In the genomic region with DNA sequence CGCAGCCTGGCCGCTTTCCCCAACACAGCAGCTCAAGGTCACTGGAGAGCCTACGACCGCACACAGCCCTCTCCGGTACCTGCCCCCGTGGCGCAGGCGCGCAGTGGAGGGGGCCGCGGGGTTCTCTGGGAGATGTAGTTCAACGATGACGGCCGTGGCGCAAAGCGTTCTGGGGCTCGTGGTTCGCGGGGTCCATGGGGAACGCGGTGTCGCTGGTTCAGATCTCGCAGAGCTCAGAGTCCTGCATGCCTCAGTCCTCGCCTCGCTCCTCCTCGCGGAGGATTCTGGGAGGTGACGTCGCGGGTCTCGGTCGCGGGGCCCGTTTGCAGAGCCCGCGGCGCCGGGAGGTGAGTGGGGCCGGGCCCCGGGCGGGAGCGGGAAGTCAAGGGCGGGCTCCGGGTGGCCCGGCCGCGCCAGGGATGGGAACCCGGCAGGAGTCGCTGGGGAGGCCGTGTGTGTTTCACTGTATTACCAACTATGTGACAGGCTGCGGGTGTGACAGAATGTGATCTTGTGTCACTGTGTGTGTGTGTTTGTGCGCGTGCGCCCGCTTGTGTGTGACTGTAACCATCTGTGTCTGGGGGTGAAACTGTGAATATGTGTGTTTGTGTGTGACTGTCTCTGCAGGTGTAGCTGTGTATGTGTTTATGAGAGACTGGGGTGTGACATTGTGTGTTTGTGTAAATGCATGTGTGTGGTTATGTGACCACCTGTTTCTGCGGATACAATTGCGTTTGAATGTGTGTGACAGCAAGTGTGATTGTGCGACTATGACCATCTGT, we compare ENCODE assay signal across 1 cellular context.
A peak's percentile ranks its signal among the peaks of the same experiment; 100 is the strongest.
TF ChIP-seq lines count a peak whose summit lies in the region.

A gene (plus strand): TSS at position 220 of the 782 bp plus-strand sequence. CDS start 3,100 bp downstream, outside the sequence.

TF ChIP-seq in HEK293, 187 proteins besides CTCF, POLR2A, EP300 and RAD21 (continued from another document and continues in another):
- TF ChIP-seq ZNF792 (tag by site-specific recombination; IDR thresholded peaks at IDR 0.05) (peak; percentile 94; the same call in 1 of the 2 replicates), ZEB2 (tag by site-specific recombination; IDR thresholded peaks at IDR 0.05) (peak; percentile 88), HOXA7 (CRISPR knock-in tag; IDR thresholded peaks at IDR 0.05; ENCODE audit: borderline replicate concordance) (no peak), ZNF521 (tag by site-specific recombination; IDR thresholded peaks at IDR 0.05) (no peak), ZNF169 (tag by site-specific recombination; IDR thresholded peaks at IDR 0.05) (peak; percentile 87; the same call in 1 of the 2 replicates), SETDB1 (IDR thresholded peaks at IDR 0.05; ENCODE audit: insufficient read length, low read length) (no peak), ZNF768 (tag by site-specific recombination; IDR thresholded peaks at IDR 0.05) (no peak), HOXC10 (CRISPR knock-in tag; IDR thresholded peaks at IDR 0.05) (no peak), ZNF747 (tag by site-specific recombination; IDR thresholded peaks at IDR 0.05) (no peak), WT1 (tag by site-specific recombination; IDR thresholded peaks at IDR 0.05) (peak; percentile 76), ZBTB8A (tag by site-specific recombination; IDR thresholded peaks at IDR 0.05) (peak; percentile 93), EGR2 (tag by site-specific recombination; IDR thresholded peaks at IDR 0.05; ENCODE audit: low read depth) (no peak), ZNF426 (tag by site-specific recombination; IDR thresholded peaks at IDR 0.05) (no peak), SP2 (tag by site-specific recombination; IDR thresholded peaks at IDR 0.05) (peak; percentile 72), ZNF114 (tag by site-specific recombination; IDR thresholded peaks at IDR 0.05) (no peak), ZNF324 (tag by site-specific recombination; IDR thresholded peaks at IDR 0.05) (peak; percentile 89), ZNF677 (tag by site-specific recombination; IDR thresholded peaks at IDR 0.05) (no peak), ZBTB48 (tag by site-specific recombination; IDR thresholded peaks at IDR 0.05) (peak; percentile 84), ZNF48 (tag by site-specific recombination; IDR thresholded peaks at IDR 0.05) (no peak), ZNF2 (tag by site-specific recombination; IDR thresholded peaks at IDR 0.05) (peak; percentile 98), ZBTB21 (tag by site-specific recombination; IDR thresholded peaks at IDR 0.05) (peak; percentile 71), PRDM1 (tag by site-specific recombination; IDR thresholded peaks at IDR 0.05) (peak; percentile 56; the same call in 1 of the 2 replicates), ZNF37A (tag by site-specific recombination; IDR thresholded peaks at IDR 0.05) (no peak), ZNF843 (tag by site-specific recombination; IDR thresholded peaks at IDR 0.05) (peak; percentile 84), TRIM28 (IDR thresholded peaks at IDR 0.05; ENCODE audit: borderline replicate concordance, low read length) (peak; percentile 44; the same call in 1 of the 2 replicates), ZFP69B (tag by site-specific recombination; IDR thresholded peaks at IDR 0.05) (peak; percentile 97), ZNF311 (tag by site-specific recombination; IDR thresholded peaks at IDR 0.05; ENCODE audit: borderline replicate concordance) (no peak; the same call in 1 of the 2 replicates), ZNF23 (tag by site-specific recombination; IDR thresholded peaks at IDR 0.05; ENCODE audit: borderline replicate concordance) (0 out of 2 replicates have a peak, but pooled peaks have one; percentile 69), ZNF112 (tag by site-specific recombination; IDR thresholded peaks at IDR 0.05) (no peak), KLF8 (tag by site-specific recombination; IDR thresholded peaks at IDR 0.05) (peak; percentile 73; the same call in 1 of the 2 replicates), ZNF830 (tag by site-specific recombination; IDR thresholded peaks at IDR 0.05; ENCODE audit: low read depth) (no peak), ZNF138 (tag by site-specific recombination; IDR thresholded peaks at IDR 0.05; ENCODE audit: borderline replicate concordance) (no peak), ZNF791 (tag by site-specific recombination; IDR thresholded peaks at IDR 0.05) (peak; percentile 66; the same call in 1 of the 2 replicates), KLF7 (tag by site-specific recombination; IDR thresholded peaks at IDR 0.05; ENCODE audit: borderline replicate concordance) (peak; percentile 78; the same call in 1 of the 2 replicates), ZNF530 (tag by site-specific recombination; IDR thresholded peaks at IDR 0.05; ENCODE audit: low read depth) (0 out of 2 replicates have a peak, but pooled peaks have one; percentile 9), KLF16 (tag by site-specific recombination; IDR thresholded peaks at IDR 0.05) (peak; percentile 95), FEZF1 (tag by site-specific recombination; IDR thresholded peaks at IDR 0.05) (no peak; the same call in 1 of the 2 replicates), ZFP37 (tag by site-specific recombination; IDR thresholded peaks at IDR 0.05) (peak; percentile 58), KLF1 (tag by site-specific recombination; IDR thresholded peaks at IDR 0.05) (peak; percentile 79)
- TF ChIP-seq, protein P1, sequence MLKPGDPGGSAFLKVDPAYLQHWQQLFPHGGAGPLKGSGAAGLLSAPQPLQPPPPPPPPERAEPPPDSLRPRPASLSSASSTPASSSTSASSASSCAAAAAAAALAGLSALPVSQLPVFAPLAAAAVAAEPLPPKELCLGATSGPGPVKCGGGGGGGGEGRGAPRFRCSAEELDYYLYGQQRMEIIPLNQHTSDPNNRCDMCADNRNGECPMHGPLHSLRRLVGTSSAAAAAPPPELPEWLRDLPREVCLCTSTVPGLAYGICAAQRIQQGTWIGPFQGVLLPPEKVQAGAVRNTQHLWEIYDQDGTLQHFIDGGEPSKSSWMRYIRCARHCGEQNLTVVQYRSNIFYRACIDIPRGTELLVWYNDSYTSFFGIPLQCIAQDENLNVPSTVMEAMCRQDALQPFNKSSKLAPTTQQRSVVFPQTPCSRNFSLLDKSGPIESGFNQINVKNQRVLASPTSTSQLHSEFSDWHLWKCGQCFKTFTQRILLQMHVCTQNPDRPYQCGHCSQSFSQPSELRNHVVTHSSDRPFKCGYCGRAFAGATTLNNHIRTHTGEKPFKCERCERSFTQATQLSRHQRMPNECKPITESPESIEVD (tag by site-specific recombination; IDR thresholded peaks at IDR 0.05) = no peak
- TF ChIP-seq, protein P2, sequence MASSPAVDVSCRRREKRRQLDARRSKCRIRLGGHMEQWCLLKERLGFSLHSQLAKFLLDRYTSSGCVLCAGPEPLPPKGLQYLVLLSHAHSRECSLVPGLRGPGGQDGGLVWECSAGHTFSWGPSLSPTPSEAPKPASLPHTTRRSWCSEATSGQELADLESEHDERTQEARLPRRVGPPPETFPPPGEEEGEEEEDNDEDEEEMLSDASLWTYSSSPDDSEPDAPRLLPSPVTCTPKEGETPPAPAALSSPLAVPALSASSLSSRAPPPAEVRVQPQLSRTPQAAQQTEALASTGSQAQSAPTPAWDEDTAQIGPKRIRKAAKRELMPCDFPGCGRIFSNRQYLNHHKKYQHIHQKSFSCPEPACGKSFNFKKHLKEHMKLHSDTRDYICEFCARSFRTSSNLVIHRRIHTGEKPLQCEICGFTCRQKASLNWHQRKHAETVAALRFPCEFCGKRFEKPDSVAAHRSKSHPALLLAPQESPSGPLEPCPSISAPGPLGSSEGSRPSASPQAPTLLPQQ (tag by site-specific recombination; IDR thresholded peaks at IDR 0.05) = peak; percentile 98
- TF ChIP-seq, protein P3, sequence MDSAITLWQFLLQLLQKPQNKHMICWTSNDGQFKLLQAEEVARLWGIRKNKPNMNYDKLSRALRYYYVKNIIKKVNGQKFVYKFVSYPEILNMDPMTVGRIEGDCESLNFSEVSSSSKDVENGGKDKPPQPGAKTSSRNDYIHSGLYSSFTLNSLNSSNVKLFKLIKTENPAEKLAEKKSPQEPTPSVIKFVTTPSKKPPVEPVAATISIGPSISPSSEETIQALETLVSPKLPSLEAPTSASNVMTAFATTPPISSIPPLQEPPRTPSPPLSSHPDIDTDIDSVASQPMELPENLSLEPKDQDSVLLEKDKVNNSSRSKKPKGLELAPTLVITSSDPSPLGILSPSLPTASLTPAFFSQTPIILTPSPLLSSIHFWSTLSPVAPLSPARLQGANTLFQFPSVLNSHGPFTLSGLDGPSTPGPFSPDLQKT (IDR thresholded peaks at IDR 0.05; ENCODE audit: borderline replicate concordance, low read depth, low read length) = no peak
- TF ChIP-seq, protein P4, sequence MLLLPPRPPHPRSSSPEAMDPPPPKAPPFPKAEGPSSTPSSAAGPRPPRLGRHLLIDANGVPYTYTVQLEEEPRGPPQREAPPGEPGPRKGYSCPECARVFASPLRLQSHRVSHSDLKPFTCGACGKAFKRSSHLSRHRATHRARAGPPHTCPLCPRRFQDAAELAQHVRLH (tag by site-specific recombination; IDR thresholded peaks at IDR 0.05) = peak; percentile 47
- TF ChIP-seq, protein P5, sequence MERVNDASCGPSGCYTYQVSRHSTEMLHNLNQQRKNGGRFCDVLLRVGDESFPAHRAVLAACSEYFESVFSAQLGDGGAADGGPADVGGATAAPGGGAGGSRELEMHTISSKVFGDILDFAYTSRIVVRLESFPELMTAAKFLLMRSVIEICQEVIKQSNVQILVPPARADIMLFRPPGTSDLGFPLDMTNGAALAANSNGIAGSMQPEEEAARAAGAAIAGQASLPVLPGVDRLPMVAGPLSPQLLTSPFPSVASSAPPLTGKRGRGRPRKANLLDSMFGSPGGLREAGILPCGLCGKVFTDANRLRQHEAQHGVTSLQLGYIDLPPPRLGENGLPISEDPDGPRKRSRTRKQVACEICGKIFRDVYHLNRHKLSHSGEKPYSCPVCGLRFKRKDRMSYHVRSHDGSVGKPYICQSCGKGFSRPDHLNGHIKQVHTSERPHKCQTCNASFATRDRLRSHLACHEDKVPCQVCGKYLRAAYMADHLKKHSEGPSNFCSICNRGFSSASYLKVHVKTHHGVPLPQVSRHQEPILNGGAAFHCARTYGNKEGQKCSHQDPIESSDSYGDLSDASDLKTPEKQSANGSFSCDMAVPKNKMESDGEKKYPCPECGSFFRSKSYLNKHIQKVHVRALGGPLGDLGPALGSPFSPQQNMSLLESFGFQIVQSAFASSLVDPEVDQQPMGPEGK (tag by site-specific recombination; IDR thresholded peaks at IDR 0.05) = peak; percentile 79
- TF ChIP-seq, protein P6, sequence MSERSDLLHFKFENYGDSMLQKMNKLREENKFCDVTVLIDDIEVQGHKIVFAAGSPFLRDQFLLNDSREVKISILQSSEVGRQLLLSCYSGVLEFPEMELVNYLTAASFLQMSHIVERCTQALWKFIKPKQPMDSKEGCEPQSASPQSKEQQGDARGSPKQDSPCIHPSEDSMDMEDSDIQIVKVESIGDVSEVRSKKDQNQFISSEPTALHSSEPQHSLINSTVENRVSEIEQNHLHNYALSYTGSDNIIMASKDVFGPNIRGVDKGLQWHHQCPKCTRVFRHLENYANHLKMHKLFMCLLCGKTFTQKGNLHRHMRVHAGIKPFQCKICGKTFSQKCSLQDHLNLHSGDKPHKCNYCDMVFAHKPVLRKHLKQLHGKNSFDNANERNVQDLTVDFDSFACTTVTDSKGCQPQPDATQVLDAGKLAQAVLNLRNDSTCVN (tag by site-specific recombination; optimal IDR thresholded peaks at IDR 0.05) = peak; percentile 99
- TF ChIP-seq, protein P7, sequence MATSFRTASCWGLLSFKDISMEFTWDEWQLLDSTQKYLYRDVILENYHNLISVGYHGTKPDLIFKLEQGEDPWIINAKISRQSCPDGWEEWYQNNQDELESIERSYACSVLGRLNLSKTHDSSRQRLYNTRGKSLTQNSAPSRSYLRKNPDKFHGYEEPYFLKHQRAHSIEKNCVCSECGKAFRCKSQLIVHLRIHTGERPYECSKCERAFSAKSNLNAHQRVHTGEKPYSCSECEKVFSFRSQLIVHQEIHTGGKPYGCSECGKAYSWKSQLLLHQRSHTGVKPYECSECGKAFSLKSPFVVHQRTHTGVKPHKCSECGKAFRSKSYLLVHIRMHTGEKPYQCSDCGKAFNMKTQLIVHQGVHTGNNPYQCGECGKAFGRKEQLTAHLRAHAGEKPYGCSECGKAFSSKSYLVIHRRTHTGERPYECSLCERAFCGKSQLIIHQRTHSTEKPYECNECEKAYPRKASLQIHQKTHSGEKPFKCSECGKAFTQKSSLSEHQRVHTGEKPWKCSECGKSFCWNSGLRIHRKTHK (tag by site-specific recombination; IDR thresholded peaks at IDR 0.05) = no peak
- TF ChIP-seq, protein P8, sequence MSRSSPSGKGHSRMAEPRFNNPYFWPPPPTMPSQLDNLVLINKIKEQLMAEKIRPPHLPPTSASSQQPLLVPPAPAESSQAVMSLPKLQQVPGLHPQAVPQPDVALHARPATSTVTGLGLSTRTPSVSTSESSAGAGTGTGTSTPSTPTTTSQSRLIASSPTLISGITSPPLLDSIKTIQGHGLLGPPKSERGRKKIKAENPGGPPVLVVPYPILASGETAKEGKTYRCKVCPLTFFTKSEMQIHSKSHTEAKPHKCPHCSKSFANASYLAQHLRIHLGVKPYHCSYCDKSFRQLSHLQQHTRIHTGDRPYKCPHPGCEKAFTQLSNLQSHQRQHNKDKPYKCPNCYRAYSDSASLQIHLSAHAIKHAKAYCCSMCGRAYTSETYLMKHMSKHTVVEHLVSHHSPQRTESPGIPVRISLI (tag by site-specific recombination; IDR thresholded peaks at IDR 0.05) = no peak
- TF ChIP-seq, protein P9, sequence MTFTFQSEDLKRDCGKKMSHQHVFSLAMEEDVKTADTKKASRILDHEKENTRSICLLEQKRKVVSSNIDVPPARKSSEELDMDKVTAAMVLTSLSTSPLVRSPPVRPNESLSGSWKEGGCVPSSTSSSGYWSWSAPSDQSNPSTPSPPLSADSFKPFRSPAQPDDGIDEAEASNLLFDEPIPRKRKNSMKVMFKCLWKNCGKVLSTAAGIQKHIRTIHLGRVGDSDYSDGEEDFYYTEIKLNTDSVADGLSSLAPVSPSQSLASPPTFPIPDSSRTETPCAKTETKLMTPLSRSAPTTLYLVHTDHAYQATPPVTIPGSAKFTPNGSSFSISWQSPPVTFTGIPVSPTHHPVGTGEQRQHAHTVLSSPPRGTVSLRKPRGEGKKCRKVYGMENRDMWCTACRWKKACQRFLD (tag by site-specific recombination; IDR thresholded peaks at IDR 0.05) = no peak
- TF ChIP-seq, protein P10, sequence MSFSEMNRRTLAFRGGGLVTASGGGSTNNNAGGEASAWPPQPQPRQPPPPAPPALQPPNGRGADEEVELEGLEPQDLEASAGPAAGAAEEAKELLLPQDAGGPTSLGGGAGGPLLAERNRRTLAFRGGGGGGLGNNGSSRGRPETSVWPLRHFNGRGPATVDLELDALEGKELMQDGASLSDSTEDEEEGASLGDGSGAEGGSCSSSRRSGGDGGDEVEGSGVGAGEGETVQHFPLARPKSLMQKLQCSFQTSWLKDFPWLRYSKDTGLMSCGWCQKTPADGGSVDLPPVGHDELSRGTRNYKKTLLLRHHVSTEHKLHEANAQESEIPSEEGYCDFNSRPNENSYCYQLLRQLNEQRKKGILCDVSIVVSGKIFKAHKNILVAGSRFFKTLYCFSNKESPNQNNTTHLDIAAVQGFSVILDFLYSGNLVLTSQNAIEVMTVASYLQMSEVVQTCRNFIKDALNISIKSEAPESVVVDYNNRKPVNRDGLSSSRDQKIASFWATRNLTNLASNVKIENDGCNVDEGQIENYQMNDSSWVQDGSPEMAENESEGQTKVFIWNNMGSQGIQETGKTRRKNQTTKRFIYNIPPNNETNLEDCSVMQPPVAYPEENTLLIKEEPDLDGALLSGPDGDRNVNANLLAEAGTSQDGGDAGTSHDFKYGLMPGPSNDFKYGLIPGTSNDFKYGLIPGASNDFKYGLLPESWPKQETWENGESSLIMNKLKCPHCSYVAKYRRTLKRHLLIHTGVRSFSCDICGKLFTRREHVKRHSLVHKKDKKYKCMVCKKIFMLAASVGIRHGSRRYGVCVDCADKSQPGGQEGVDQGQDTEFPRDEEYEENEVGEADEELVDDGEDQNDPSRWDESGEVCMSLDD (tag by site-specific recombination; IDR thresholded peaks at IDR 0.05) = peak; percentile 97
